In genomic region chr6:147741419-147741818, GRCh38 we compare ENCODE assay signal across 13 cellular contexts.
"Had no signal": no experiment of that assay in that cellular context is flagged by ENCODE, and none has a peak within 500 bp of the region (broad histone marks: within the 10 kb centered on the region; RNA-seq: fewer than 3 reads in every experiment).

No MANE protein-coding gene starts in this region.

- H3K27me3 Mint-ChIP-seq: activated naive CD8-positive, alpha-beta T cell treated with anti-CD3 and anti-CD28 coated beads, Interleukin-2, amount 10 ng/mL, durations not matched to agents 7 days and 5 days; stimulated activated naive CD8-positive, alpha-beta T cell treated with anti-CD3 and anti-CD28 coated beads, Interleukin-15, Interleukin-2, amounts not matched to agents 100 ng/mL and 50 ng/mL, for 24 hours had no signal

- H3K4me3 Mint-ChIP-seq: activated CD8-positive, alpha-beta T cell treated with anti-CD3 and anti-CD28 coated beads, Interleukin-2, amount 10 ng/mL, durations not matched to agents 7 days and 5 days; activated naive CD8-positive, alpha-beta T cell treated with anti-CD3 and anti-CD28 coated beads, Interleukin-2, amount 10 ng/mL, durations not matched to agents 7 days and 5 days; mesothelial cell of epicardium; neural crest cell; stimulated activated naive CD8-positive, alpha-beta T cell treated with anti-CD3 and anti-CD28 coated beads, Interleukin-15, Interleukin-2, amounts not matched to agents 100 ng/mL and 50 ng/mL, for 24 hours had no signal

- H3K4me3 ChIP-seq: esophagus muscularis mucosa, hepatocyte, ovary, testis had no signal

- H3K4me1 Mint-ChIP-seq: neural crest cell had no signal

- ATAC-seq: activated CD8-positive, alpha-beta T cell treated with anti-CD3 and anti-CD28 coated beads, Interleukin-2, amount 10 ng/mL, durations not matched to agents 7 days and 5 days had no signal

- H3K36me3 Mint-ChIP-seq: activated naive CD8-positive, alpha-beta T cell treated with anti-CD3 and anti-CD28 coated beads, Interleukin-2, amount 10 ng/mL, durations not matched to agents 7 days and 5 days; mesothelial cell of epicardium had no signal

- H3K9me3 Mint-ChIP-seq: activated naive CD8-positive, alpha-beta T cell treated with anti-CD3 and anti-CD28 coated beads, Interleukin-2, amount 10 ng/mL, durations not matched to agents 7 days and 5 days; mesothelial cell of epicardium; neural crest cell; stimulated activated naive CD8-positive, alpha-beta T cell treated with anti-CD3 and anti-CD28 coated beads, Interleukin-15, Interleukin-2, amounts not matched to agents 100 ng/mL and 50 ng/mL, for 24 hours had no signal

- H3K4me1 ChIP-seq: testis had no signal

- H3K27ac ChIP-seq: esophagus muscularis mucosa, hepatocyte, ovary, testis had no signal

- H3K9me3 ChIP-seq: esophagus muscularis mucosa, ovary, testis had no signal

- H3K27ac Mint-ChIP-seq: activated CD8-positive, alpha-beta T cell treated with anti-CD3 and anti-CD28 coated beads, Interleukin-2, amount 10 ng/mL, durations not matched to agents 7 days and 5 days; activated naive CD8-positive, alpha-beta T cell treated with anti-CD3 and anti-CD28 coated beads, Interleukin-2, amount 10 ng/mL, durations not matched to agents 7 days and 5 days; mesothelial cell of epicardium; stimulated activated naive CD8-positive, alpha-beta T cell treated with anti-CD3 and anti-CD28 coated beads, Interleukin-15, Interleukin-2, amounts not matched to agents 100 ng/mL and 50 ng/mL, for 24 hours had no signal

- H3K27me3 ChIP-seq: esophagus muscularis mucosa, hepatocyte, ovary, testis had no signal

- DNase-seq: activated CD8-positive, alpha-beta memory T cell treated with anti-CD3 and anti-CD28 coated beads, Interleukin-2, amount 50 U/mL, for 48 hours; activated CD8-positive, alpha-beta T cell treated with anti-CD3 and anti-CD28 coated beads, Interleukin-2, amount 10 ng/mL, durations not matched to agents 7 days and 5 days; activated naive CD8-positive, alpha-beta T cell treated with anti-CD3 and anti-CD28 coated beads, Interleukin-2, amount 10 ng/mL, durations not matched to agents 7 days and 5 days; anterior cingulate cortex; ovary; stimulated activated CD4-positive, alpha-beta T cell treated with anti-CD3 and anti-CD28 coated beads, Interleukin-2, amount 100 ng/mL, for 48 hours; T1000; testis had no signal
